In genomic region chr3:15269091-15269989, GRCh38 we compare ENCODE assay signal across 1 cellular context.
TF ChIP-seq lines count a peak whose summit lies in the region.

No MANE protein-coding gene starts in this region.

TF ChIP-seq in K562, 482 proteins besides CTCF, POLR2A, EP300 and RAD21 (continued from another document and continues in another):
- TF ChIP-seq ZBTB49 (CRISPR knock-in tag; IDR thresholded peaks at IDR 0.05; ENCODE audit: borderline replicate concordance): 0 out of 2 replicates have a peak, but pooled peaks have one; percentile 42
- TF ChIP-seq ZBTB11 (CRISPR knock-in tag; IDR thresholded peaks at IDR 0.05): peak in 1 of 3 experiments; percentile 44; a peak in 1 of 6 replicates
- TF ChIP-seq HNRNPH1 (optimal IDR thresholded peaks at IDR 0.05; ENCODE audit: low read depth, low read length): no peak
- no peak for TF ChIP-seq CC2D1A (IDR thresholded peaks at IDR 0.05)
- peak; percentile 70 for TF ChIP-seq RB1 (IDR thresholded peaks at IDR 0.05; ENCODE audit: low read depth)
- peak in 1 of 2 experiments; percentile 53; a peak in 1 of 4 replicates for TF ChIP-seq SRF (CRISPR knock-in tag; IDR thresholded peaks at IDR 0.05)
- no peak for TF ChIP-seq ZNF551 (CRISPR knock-in tag; IDR thresholded peaks at IDR 0.05)
- TF ChIP-seq NCOR1 (IDR thresholded peaks at IDR 0.05): peak; percentile 63
- TF ChIP-seq CXXC5 (CRISPR knock-in tag; IDR thresholded peaks at IDR 0.05): peak; percentile 86
- no peak for TF ChIP-seq ZNF707 (CRISPR knock-in tag; conservative IDR thresholded peaks at IDR 0.05)
- peak; percentile 45 for TF ChIP-seq DEAF1 (CRISPR knock-in tag; IDR thresholded peaks at IDR 0.05)
- TF ChIP-seq THRAP3 (IDR thresholded peaks at IDR 0.05; ENCODE audit: borderline replicate concordance): no peak
- TF ChIP-seq KDM5B (IDR thresholded peaks at IDR 0.05; ENCODE audit: insufficient replicate concordance, low read depth, low read length): peak; percentile 82
- TF ChIP-seq KAT8 (IDR thresholded peaks at IDR 0.05; ENCODE audit: low read depth): no peak
- no peak for TF ChIP-seq ZNF444 (CRISPR knock-in tag; IDR thresholded peaks at IDR 0.05)
- no peak for TF ChIP-seq ZNF253 (CRISPR knock-in tag; conservative IDR thresholded peaks at IDR 0.05)
- TF ChIP-seq OTX1 (CRISPR knock-in tag; IDR thresholded peaks at IDR 0.05): peak; percentile 80
- TF ChIP-seq DDX20 (tag; IDR thresholded peaks at IDR 0.05; ENCODE audit: low read depth): no peak
- TF ChIP-seq NFXL1 (CRISPR knock-in tag; IDR thresholded peaks at IDR 0.05): no peak
- TF ChIP-seq TBP (optimal IDR thresholded peaks at IDR 0.05; ENCODE audit: low read depth, low read length): peak; percentile 52
- TF ChIP-seq GTF2B (IDR thresholded peaks at IDR 0.05; ENCODE audit: extremely low read depth, insufficient read length): no peak
- no peak for TF ChIP-seq CREBBP (IDR thresholded peaks at IDR 0.05; ENCODE audit: low read depth, low read length)
- TF ChIP-seq NKRF (IDR thresholded peaks at IDR 0.05; ENCODE audit: borderline replicate concordance): peak; percentile 40; the same call in 1 of the 2 replicates
- TF ChIP-seq DPF2 (IDR thresholded peaks at IDR 0.05): peak; percentile 97
- peak; percentile 90 for TF ChIP-seq PKNOX1 (IDR thresholded peaks at IDR 0.05)
- no peak for TF ChIP-seq ZNF76 (CRISPR knock-in tag; IDR thresholded peaks at IDR 0.05; ENCODE audit: borderline replicate concordance)
- 0 out of 2 replicates have a peak, but pooled peaks have one; percentile 55 for TF ChIP-seq ZNF224 (CRISPR knock-in tag; IDR thresholded peaks at IDR 0.05)
- TF ChIP-seq PML (IDR thresholded peaks at IDR 0.05; ENCODE audit: low read length): peak; percentile 57; the same call in 1 of the 2 replicates
- peak; percentile 54; the same call in 1 of the 2 replicates for TF ChIP-seq GATAD2A (IDR thresholded peaks at IDR 0.05)
- TF ChIP-seq NEUROD1 (IDR thresholded peaks at IDR 0.05; ENCODE audit: borderline replicate concordance, low read depth, low read length, partially characterized antibody): peak; percentile 74
- TF ChIP-seq ZNF431 (CRISPR knock-in tag; IDR thresholded peaks at IDR 0.05): peak; percentile 42; the same call in 1 of the 2 replicates
- 0 out of 2 replicates have a peak, but pooled peaks have one; percentile 20 for TF ChIP-seq MIER1 (IDR thresholded peaks at IDR 0.05; ENCODE audit: low read depth)
- no peak for TF ChIP-seq ZNF41 (CRISPR knock-in tag; conservative IDR thresholded peaks at IDR 0.05)
- no peak for TF ChIP-seq TFAM (CRISPR knock-in tag; conservative IDR thresholded peaks at IDR 0.05)
- TF ChIP-seq MYC (IDR thresholded peaks at IDR 0.05; ENCODE audit: low read depth, low read length): peak; percentile 87
- no peak for TF ChIP-seq MYC (CRISPR knock-in tag; IDR thresholded peaks at IDR 0.05; ENCODE audit: borderline replicate concordance, low read depth)
- 0 out of 2 replicates have a peak, but pooled peaks have one; percentile 45 for TF ChIP-seq FOXP4 (CRISPR knock-in tag; IDR thresholded peaks at IDR 0.05; ENCODE audit: borderline replicate concordance)
- TF ChIP-seq BRF2 (IDR thresholded peaks at IDR 0.05; ENCODE audit: borderline replicate concordance, insufficient read depth, insufficient read length): no peak
- no peak for TF ChIP-seq CBX5 (IDR thresholded peaks at IDR 0.05; ENCODE audit: borderline replicate concordance, low read depth)
- TF ChIP-seq FOXP1 (CRISPR knock-in tag; IDR thresholded peaks at IDR 0.05): peak; percentile 85; the same call in 1 of the 2 replicates
- TF ChIP-seq BCOR (IDR thresholded peaks at IDR 0.05): peak; percentile 57; the same call in 1 of the 2 replicates
- peak; percentile 75 for TF ChIP-seq SUPT5H (IDR thresholded peaks at IDR 0.05)
- 0 out of 2 replicates have a peak, but pooled peaks have one; percentile 35 for TF ChIP-seq BRD4 (IDR thresholded peaks at IDR 0.05)
- TF ChIP-seq PHF21A (IDR thresholded peaks at IDR 0.05; ENCODE audit: borderline replicate concordance, low read depth): peak; percentile 81; the same call in 1 of the 2 replicates
- peak; percentile 85 for TF ChIP-seq RBM39 (optimal IDR thresholded peaks at IDR 0.05; ENCODE audit: low read depth, low read length)
- no peak for TF ChIP-seq PHF20 (IDR thresholded peaks at IDR 0.05; ENCODE audit: partially characterized antibody)
- TF ChIP-seq SMARCA4 (IDR thresholded peaks at IDR 0.05): peak; percentile 96
- peak; percentile 99 for TF ChIP-seq ZNF316 (IDR thresholded peaks at IDR 0.05)
- peak; percentile 60; the same call in 1 of the 2 replicates for TF ChIP-seq HDGF (IDR thresholded peaks at IDR 0.05)
- no peak for TF ChIP-seq SIN3A (IDR thresholded peaks at IDR 0.05; ENCODE audit: borderline replicate concordance in 2 of 2, control insufficient read depth in 1 of 2, low read depth in 2 of 2, low read length in 2 of 2)
- no peak for TF ChIP-seq MXD1 (CRISPR knock-in tag; IDR thresholded peaks at IDR 0.05; ENCODE audit: borderline replicate concordance, poor library complexity, severe bottlenecking)
- no peak for TF ChIP-seq E2F5 (CRISPR knock-in tag; IDR thresholded peaks at IDR 0.05)
- no peak for TF ChIP-seq ERF (CRISPR knock-in tag; IDR thresholded peaks at IDR 0.05)
- TF ChIP-seq ZBTB1 (CRISPR knock-in tag; IDR thresholded peaks at IDR 0.05; ENCODE audit: borderline replicate concordance, low read depth): 0 out of 2 replicates have a peak, but pooled peaks have one; percentile 32
- no peak for TF ChIP-seq EHMT2 (IDR thresholded peaks at IDR 0.05)
- no peak for TF ChIP-seq PYGO2 (tag; IDR thresholded peaks at IDR 0.05)
